ENCODE assay signal across 20 cellular contexts in genomic region chr19:1433119-1434039, GRCh38.
"Had no signal": no experiment of that assay in that cellular context is flagged by ENCODE, and none has a peak within 500 bp of the region (broad histone marks: within the 10 kb centered on the region; RNA-seq: fewer than 3 reads in every experiment).

No MANE protein-coding gene starts in this region.

- ATAC-seq: activated T-cell treated with anti-CD3 and anti-CD28 coated beads, Interleukin-2, amount 50 U/mL, for 72 hours; left lobe of liver; stimulated activated memory B cell treated with anti-CD40 and anti-IgM and Interleukin-4, amounts not matched to agents 10 μg/mL and 1 μg/mL and 100 μg/mL, for 72 hours had no signal

- H3K4me3 Mint-ChIP-seq: activated T-cell treated with anti-CD3 and anti-CD28 coated beads, Interleukin-2, amount 50 U/mL, for 72 hours; mesothelial cell of epicardium; nephron; stimulated activated memory B cell treated with anti-CD40 and anti-IgM and Interleukin-4, amounts not matched to agents 10 μg/mL and 1 μg/mL and 100 μg/mL, for 72 hours; T-helper 1 cell treated with Interleukin-12 subunit alpha and Interleukin-12 subunit beta and Interleukin-4 antibody, amounts not matched to agents 30 μg/mL and 1 μg/mL, for 36 hours had no signal

- DNase-seq: activated CD4-positive, alpha-beta T cell treated with anti-CD3 and anti-CD28 coated beads, Interleukin-2, amount 50 U/mL, for 1 hour; activated CD4-positive, CD25-positive, alpha-beta regulatory T cell treated with anti-CD3 and anti-CD28 coated beads, Interleukin-2, amount 50 U/mL, for 72 hours; activated CD8-positive, alpha-beta memory T cell treated with anti-CD3 and anti-CD28 coated beads, Interleukin-2, amount 50 U/mL, for 4 hours; activated effector memory CD4-positive, alpha-beta T cell treated with anti-CD3 and anti-CD28 coated beads, Interleukin-2, amount 50 U/mL, for 16 hours; activated naive CD4-positive, alpha-beta T cell treated with anti-CD3 and anti-CD28 coated beads, Interleukin-2, amount 50 U/mL, for 16 hours; activated T-cell treated with anti-CD3 and anti-CD28 coated beads, Interleukin-2, amount 50 U/mL, for 72 hours; cerebellar nuclear complex; cortex of kidney; erythroblast; hypothalamus; nucleus accumbens; spleen; stimulated activated CD4-positive, alpha-beta T cell treated with anti-CD3 and anti-CD28 coated beads, Interleukin-4, amount 100 ng/mL, for 4 hours had no signal

- H3K4me3 ChIP-seq: spleen, thoracic aorta, upper lobe of left lung had no signal

- H3K27me3 ChIP-seq: spleen, upper lobe of left lung had no signal

- H3K27me3 Mint-ChIP-seq: stimulated activated memory B cell treated with anti-CD40 and anti-IgM and Interleukin-4, amounts not matched to agents 10 μg/mL and 1 μg/mL and 100 μg/mL, for 72 hours had no signal

- H3K9me3 ChIP-seq: spleen, thoracic aorta, upper lobe of left lung had no signal

- H3K27ac Mint-ChIP-seq: activated T-cell treated with anti-CD3 and anti-CD28 coated beads, Interleukin-2, amount 50 U/mL, for 72 hours; mesothelial cell of epicardium; nephron; stimulated activated memory B cell treated with anti-CD40 and anti-IgM and Interleukin-4, amounts not matched to agents 10 μg/mL and 1 μg/mL and 100 μg/mL, for 72 hours; T-helper 1 cell treated with Interleukin-12 subunit alpha and Interleukin-12 subunit beta and Interleukin-4 antibody, amounts not matched to agents 30 μg/mL and 1 μg/mL, for 36 hours had no signal

- H3K4me1 Mint-ChIP-seq: mesothelial cell of epicardium, nephron had no signal
